Comparison of ENCODE assay signal across 10 cellular contexts in the genomic region with DNA sequence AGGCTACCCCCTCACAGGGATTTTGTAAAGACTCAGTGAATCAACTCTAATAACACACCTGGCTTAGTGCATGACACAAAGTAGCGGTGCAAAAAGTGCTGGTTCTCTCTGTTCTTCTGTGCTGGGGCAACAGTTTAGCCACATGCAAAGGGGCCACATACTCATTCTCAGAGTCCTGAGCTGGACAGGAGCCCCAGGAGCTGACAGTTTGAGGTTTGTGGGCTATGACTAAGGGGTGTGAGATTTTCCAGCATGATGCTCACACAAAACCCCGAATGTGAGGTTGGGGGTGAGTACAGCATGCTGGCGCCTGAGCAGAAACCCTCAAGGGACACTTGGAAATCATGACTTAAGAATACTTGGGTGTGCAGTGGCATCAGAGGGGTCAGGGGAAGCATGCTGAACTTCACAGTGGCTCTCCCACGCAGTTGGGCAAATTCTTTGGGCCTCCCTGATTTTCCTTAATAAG. TPM values are rescaled to one million over a fixed set of nuclear protein-coding genes. Genes with fewer than 3 reads are reported as not detected.
A peak's percentile ranks its signal among the peaks of the same experiment; 100 is the strongest.
DNase-seq lines count a peak whose midpoint lies in the region; ATAC-seq and TF ChIP-seq lines count a peak whose summit lies in the region.
"Had no signal": no experiment of that assay in that cellular context is flagged by ENCODE, and none has a peak within 500 bp of the region (broad histone marks: within the 10 kb centered on the region; RNA-seq: fewer than 3 reads in every experiment).

No MANE protein-coding gene starts in this region.

- H3K4me3 ChIP-seq in smooth muscle cell, result no peak overlapping the region

- peak; percentile 63 for DNase-seq in activated CD4-positive, alpha-beta T cell treated with anti-CD3 and anti-CD28 coated beads, Interleukin-2, amount 10 ng/mL, durations not matched to agents 24 days and 14 days
- DNase-seq in activated CD4-positive, alpha-beta T cell treated with anti-CD3 and anti-CD28 coated beads for 1 hour, result no peak
- DNase-seq in activated CD4-positive, alpha-beta memory T cell treated with anti-CD3 and anti-CD28 coated beads, Interleukin-2, amount 10 ng/mL, durations not matched to agents 7 days and 5 days, result peak; percentile 52
- DNase-seq in smooth muscle cell (lab: John Stamatoyannopoulos, UW; ENCODE audit: unreplicated experiment) (no peak), NCI-H2227 (lab: John Stamatoyannopoulos, UW; ENCODE audit: unreplicated experiment) (no peak), anterior cingulate cortex (lab: John Stamatoyannopoulos, UW) (no peak)
- no peak for DNase-seq in activated naive CD4-positive, alpha-beta T cell treated with Interleukin-2 at 50 U/mL for 16 hours
- DNase-seq: CD4-positive, CD25-positive, alpha-beta regulatory T cell had no signal

- H3F3A ChIP-seq in smooth muscle cell (ENCODE audit: low read depth), result peaks cover 12% of the 10 kb centered on the region

- no peaks in the 10 kb centered on the region for H3K9me3 ChIP-seq in smooth muscle cell (replicated peaks; ENCODE audit: low read depth)
- H3K9me3 ChIP-seq: neutrophil had no signal

- H3K27ac ChIP-seq in smooth muscle cell (ENCODE audit: low read depth), result peak overlapping the region; percentile 39
- H3K27ac ChIP-seq: neutrophil had no signal

- peaks cover 15% of the 10 kb centered on the region for H3K4me1 ChIP-seq in smooth muscle cell (ENCODE audit: low read depth)

- no peak overlapping the region for H3K9ac ChIP-seq in smooth muscle cell (ENCODE audit: low read depth)

- intact Hi-C loops in activated CD4-positive, alpha-beta T cell treated with anti-CD3 and anti-CD28 coated beads, Interleukin-2, amount 10 ng/mL, durations not matched to agents 24 days and 14 days (cut with micrococcal nuclease), result no loop called here

- H2AFZ ChIP-seq in smooth muscle cell (ENCODE audit: low read depth), result no peak overlapping the region

- no peak overlapping the region for H3K27ac Mint-ChIP-seq in activated CD4-positive, alpha-beta T cell treated with anti-CD3 and anti-CD28 coated beads, Interleukin-2, amount 10 ng/mL, durations not matched to agents 24 days and 14 days
- H3K27ac Mint-ChIP-seq in activated CD4-positive, alpha-beta memory T cell treated with anti-CD3 and anti-CD28 coated beads, Interleukin-2, amount 10 ng/mL, durations not matched to agents 7 days and 5 days, result no peak overlapping the region
- H3K27ac Mint-ChIP-seq: CD4-positive, CD25-positive, alpha-beta regulatory T cell had no signal

- CTCF ChIA-PET in activated CD4-positive, alpha-beta memory T cell treated with anti-CD3 and anti-CD28 coated beads, Interleukin-2, amount 10 ng/mL, durations not matched to agents 7 days and 5 days (lab: Charles Lee), result interaction anchor here (0.5 kb wide), 1 partner anchor 384 kb away, joined by 5 read pairs; no protein-coding TSS in a partner anchor

- no peaks in the 10 kb centered on the region for H3K36me3 Mint-ChIP-seq in activated CD4-positive, alpha-beta T cell treated with anti-CD3 and anti-CD28 coated beads, Interleukin-2, amount 10 ng/mL, durations not matched to agents 24 days and 14 days (ENCODE audit: low read depth)
- H3K36me3 Mint-ChIP-seq in activated CD4-positive, alpha-beta memory T cell treated with anti-CD3 and anti-CD28 coated beads, Interleukin-2, amount 10 ng/mL, durations not matched to agents 7 days and 5 days (ENCODE audit: low read depth), result no peaks in the 10 kb centered on the region
- H3K36me3 Mint-ChIP-seq: CD4-positive, CD25-positive, alpha-beta regulatory T cell had no signal

- H3K9me3 Mint-ChIP-seq in activated CD4-positive, alpha-beta T cell treated with anti-CD3 and anti-CD28 coated beads, Interleukin-2, amount 10 ng/mL, durations not matched to agents 24 days and 14 days, result no peaks in the 10 kb centered on the region
- no peaks in the 10 kb centered on the region for H3K9me3 Mint-ChIP-seq in activated CD4-positive, alpha-beta memory T cell treated with anti-CD3 and anti-CD28 coated beads, Interleukin-2, amount 10 ng/mL, durations not matched to agents 7 days and 5 days

- POLR2A ChIA-PET in activated CD4-positive, alpha-beta memory T cell treated with anti-CD3 and anti-CD28 coated beads, Interleukin-2, amount 10 ng/mL, durations not matched to agents 7 days and 5 days (lab: Charles Lee), result interaction anchor here (0.7 kb wide), 1 partner anchor 9 kb away, joined by 3 read pairs; no protein-coding TSS in a partner anchor

- peak; percentile 69 for ATAC-seq in HG03025 (IDR thresholded peaks at IDR 0.05; ENCODE audit: low FRiP score, unreplicated experiment)

- H3K27me3 Mint-ChIP-seq in activated CD4-positive, alpha-beta T cell treated with anti-CD3 and anti-CD28 coated beads, Interleukin-2, amount 10 ng/mL, durations not matched to agents 24 days and 14 days, result peaks cover 5% of the 10 kb centered on the region
- H3K27me3 Mint-ChIP-seq in activated CD4-positive, alpha-beta memory T cell treated with anti-CD3 and anti-CD28 coated beads, Interleukin-2, amount 10 ng/mL, durations not matched to agents 7 days and 5 days, result peaks cover 4% of the 10 kb centered on the region

- peaks cover 4% of the 10 kb centered on the region for H3K4me1 Mint-ChIP-seq in activated CD4-positive, alpha-beta T cell treated with anti-CD3 and anti-CD28 coated beads, Interleukin-2, amount 10 ng/mL, durations not matched to agents 24 days and 14 days
- peaks cover 25% of the 10 kb centered on the region for H3K4me1 Mint-ChIP-seq in activated CD4-positive, alpha-beta memory T cell treated with anti-CD3 and anti-CD28 coated beads, Interleukin-2, amount 10 ng/mL, durations not matched to agents 7 days and 5 days
- H3K4me1 Mint-ChIP-seq: CD4-positive, CD25-positive, alpha-beta regulatory T cell had no signal

- H3K4me3 Mint-ChIP-seq in activated CD4-positive, alpha-beta T cell treated with anti-CD3 and anti-CD28 coated beads, Interleukin-2, amount 10 ng/mL, durations not matched to agents 24 days and 14 days, result no peak overlapping the region
- no peak overlapping the region for H3K4me3 Mint-ChIP-seq in activated CD4-positive, alpha-beta memory T cell treated with anti-CD3 and anti-CD28 coated beads, Interleukin-2, amount 10 ng/mL, durations not matched to agents 7 days and 5 days
- H3K4me3 Mint-ChIP-seq: CD4-positive, CD25-positive, alpha-beta regulatory T cell had no signal

- WGBS in smooth muscle cell (ENCODE audit: low lambda C conversion rate), result 14% methylated on average over 4 of the region's 4 CpGs

- H3K27me3 ChIP-seq in smooth muscle cell (ENCODE audit: low read depth), result no peaks in the 10 kb centered on the region

- H3K36me3 ChIP-seq in smooth muscle cell (ENCODE audit: low read depth), result no peaks in the 10 kb centered on the region
- H3K36me3 ChIP-seq: neutrophil had no signal

- H3K4me2 ChIP-seq in smooth muscle cell, result peak overlapping the region; percentile 59

- H3K79me2 ChIP-seq in smooth muscle cell (ENCODE audit: low read depth), result no peaks in the 10 kb centered on the region

- H4K20me1 ChIP-seq in smooth muscle cell (ENCODE audit: low read depth), result peaks cover 3% of the 10 kb centered on the region

- TF ChIP-seq CTCF in smooth muscle cell (IDR thresholded peaks at IDR 0.05; ENCODE audit: borderline replicate concordance, insufficient read depth, poor library complexity, severe bottlenecking), result no peak

RNA-seq across cellular contexts. Expression of gene TMPRSS5, which starts 31.1 kb away (rescaled TPM):
- 1.2 and 2.6 TPM in 2 replicates for total RNA-seq in activated CD4-positive, alpha-beta T cell treated with anti-CD3 and anti-CD28 coated beads, Interleukin-2, amount 10 ng/mL, durations not matched to agents 24 days and 14 days
- total RNA-seq in activated CD4-positive, alpha-beta memory T cell treated with anti-CD3 and anti-CD28 coated beads, Interleukin-2, amount 10 ng/mL, durations not matched to agents 7 days and 5 days, result under 1 TPM; 0.50 to 0.78 TPM
- 1.4 TPM in 1 of 2 replicates, not detected in the other for total RNA-seq in smooth muscle cell
- 0.13 and 0.43 TPM in 2 replicates for polyA plus RNA-seq in smooth muscle cell

Comparison
In these comparisons a context has a peak if more than half of its experiments do, and no peak if none do; other contexts are left out.
1. DNase-seq: peak in activated CD4-positive, alpha-beta T cell treated with anti-CD3 and anti-CD28 coated beads, Interleukin-2, amount 10 ng/mL, durations not matched to agents 24 days and 14 days (single experiment) and activated CD4-positive, alpha-beta memory T cell treated with anti-CD3 and anti-CD28 coated beads, Interleukin-2, amount 10 ng/mL, durations not matched to agents 7 days and 5 days (single experiment); none in activated CD4-positive, alpha-beta T cell treated with anti-CD3 and anti-CD28 coated beads for 1 hour (single experiment), smooth muscle cell (single experiment), NCI-H2227 (single experiment), anterior cingulate cortex (0 of 58) and activated naive CD4-positive, alpha-beta T cell treated with Interleukin-2 at 50 U/mL for 16 hours (single experiment).